8 cellular contexts compared by ENCODE assay signal in genomic region chr16:57478396-57479024, GRCh38. TPM values are rescaled to one million over a fixed set of nuclear protein-coding genes. Genes with fewer than 3 reads are reported as not detected.
DNase-seq lines count a peak whose midpoint lies in the region; FAIRE-seq and TF ChIP-seq lines count a peak whose summit lies in the region.
"Had no signal": no experiment of that assay in that cellular context is flagged by ENCODE, and none has a peak within 500 bp of the region (broad histone marks: within the 10 kb centered on the region; RNA-seq: fewer than 3 reads in every experiment).

No MANE protein-coding gene starts in this region.

- H3K36me3 ChIP-seq in osteoblast (ENCODE audit: insufficient read depth, low read length) = peaks cover 12% of the 10 kb centered on the region

- DNase-seq in Calu3 (no peak), dorsolateral prefrontal cortex (no peak), osteoblast (ENCODE audit: insufficient read length, low spot score, missing footprints) (no peak), urothelium cell line (ENCODE audit: low spot score) (no peak), NCI-H1417 treated with DMSO at 0.1 percent for 48 hours (lab: John Stamatoyannopoulos, UW) (no peak), substantia nigra (lab: John Stamatoyannopoulos, UW) (no peak)
- DNase-seq: KBM-7; stimulated activated naive CD4-positive, alpha-beta T cell had no signal

- peak overlapping the region; percentile 42 for H3K27ac Mint-ChIP-seq in Calu3 (ENCODE audit: unreplicated experiment)

- peaks cover 24% of the 10 kb centered on the region for H3K4me1 ChIP-seq in osteoblast (ENCODE audit: insufficient read depth, low read length)

- H3K4me3 Mint-ChIP-seq in Calu3 (ENCODE audit: low read depth, unreplicated experiment) = no peak overlapping the region

- intact Hi-C loops in Calu3 (cut with micrococcal nuclease; ENCODE audit: unreplicated experiment) = no loop called here
- intact Hi-C loops in dorsolateral prefrontal cortex (cut with DNase I) = loop anchor here in 1 of 2 donors (5.0 kb wide), 1 partner anchor 39 kb away; no protein-coding TSS in a partner anchor

- BruUV-seq in Calu3 (replicated peaks; lab: Mats Ljungman, UMichigan) = no TSS peak

- no peak for FAIRE-seq in urothelium cell line (lab: Jason Lieb, UNC)

- H4K20me1 ChIP-seq in osteoblast (ENCODE audit: insufficient read depth, low read length) = peaks cover 29% of the 10 kb centered on the region

- H3K27ac ChIP-seq in dorsolateral prefrontal cortex (peak overlapping the region in 27 of 59 donors; percentile 0 to 78 (median 66)), osteoblast (ENCODE audit: low read depth, low read length) (no peak overlapping the region), substantia nigra (ENCODE audit: low read depth, low read length, poor library complexity, severe bottlenecking) (no peak overlapping the region)

- H3K4me1 Mint-ChIP-seq in Calu3 (ENCODE audit: low read depth, unreplicated experiment) = peaks cover 24% of the 10 kb centered on the region

- no peaks in the 10 kb centered on the region for H3K9me3 Mint-ChIP-seq in Calu3 (ENCODE audit: low read depth, unreplicated experiment)

- peaks cover 5% of the 10 kb centered on the region for H3K36me3 Mint-ChIP-seq in Calu3 (ENCODE audit: insufficient read depth, unreplicated experiment)

- peak overlapping the region in 49 of 59 donors; percentile 34 to 73 (median 56) for H3K4me3 ChIP-seq in dorsolateral prefrontal cortex
- H3K4me3 ChIP-seq in osteoblast (ENCODE audit: insufficient read depth, low read length) = peak overlapping the region; percentile 75

- TF ChIP-seq CTCF in Calu3 (IDR thresholded peaks at IDR 0.05; ENCODE audit: unreplicated experiment) (no peak), dorsolateral prefrontal cortex (IDR thresholded peaks at IDR 0.05 in 54 of 56, conservative IDR thresholded peaks at IDR 0.05 in 2 of 56; ENCODE audit: low read depth in 1 of 56, partially characterized antibody in 56 of 56) (no peak), osteoblast (IDR thresholded peaks at IDR 0.05; ENCODE audit: extremely low read depth, low read depth, low read length) (no peak)

- H2AFZ ChIP-seq in osteoblast (ENCODE audit: low read length) = peak overlapping the region; percentile 50

- peak overlapping the region; percentile 94 for H3K4me2 ChIP-seq in osteoblast (ENCODE audit: insufficient read depth, low read length)

- no peaks in the 10 kb centered on the region for H3K27me3 ChIP-seq in dorsolateral prefrontal cortex
- no peaks in the 10 kb centered on the region for H3K27me3 ChIP-seq in osteoblast (ENCODE audit: insufficient read depth, low read length)

- peaks cover 31% of the 10 kb centered on the region for H3K79me2 ChIP-seq in osteoblast (ENCODE audit: insufficient read depth, low read length)

- H3K27me3 Mint-ChIP-seq in Calu3 (ENCODE audit: unreplicated experiment) = no peaks in the 10 kb centered on the region

- CTCF ChIA-PET in Calu3 (lab: Charles Lee) = interaction anchor here (0.6 kb wide), 1 partner anchor 410 kb away, joined by 4 read pairs; no protein-coding TSS in a partner anchor

- H3K9me3 ChIP-seq in osteoblast (ENCODE audit: low read depth, low read length) = no peaks in the 10 kb centered on the region

RNA-seq across cellular contexts. Expression of gene DOK4, which starts 7.8 kb away (rescaled TPM):
- total RNA-seq in Calu3 (2022) = 23.0 and 34.7 TPM in 2 replicates
- 10 to 100 TPM in 115 of 120 experiments, 1 to 10 TPM in 5; 7.1 to 30.2 (median 17.6) TPM for total RNA-seq in dorsolateral prefrontal cortex
- 27.1 and 29.0 TPM in 2 replicates for total RNA-seq in osteoblast

RNA-seq across cellular contexts. Expression of gene POLR2C, which starts 16.0 kb away (rescaled TPM):
- total RNA-seq in Calu3 (2022) (69.4 and 80.0 TPM in 2 replicates), dorsolateral prefrontal cortex (10 to 100 TPM; 47.5 to 83.3 (median 64.4) TPM), osteoblast (95.2 and 97.8 TPM in 2 replicates)

RNA-seq across cellular contexts. Expression of gene COQ9, which starts 31.2 kb away (rescaled TPM):
- total RNA-seq in Calu3 (2022) = 75.9 and 77.7 TPM in 2 replicates
- 100 to 1,000 TPM in 1 of 120 experiments, 10 to 100 TPM in 119; 49.2 to 112 (median 71.8) TPM for total RNA-seq in dorsolateral prefrontal cortex
- total RNA-seq in osteoblast = 38.6 and 39.8 TPM in 2 replicates

RNA-seq across cellular contexts. Expression of gene CIAPIN1, which starts 31.3 kb away (rescaled TPM):
- total RNA-seq in Calu3 (2022) (76.6 and 77.2 TPM in 2 replicates), dorsolateral prefrontal cortex (10 to 100 TPM; 30.2 to 91.1 (median 63.7) TPM), osteoblast (39.8 and 45.1 TPM in 2 replicates)

RNA-seq across cellular contexts. Expression of gene CCDC102A, which starts 57.9 kb away (rescaled TPM):
- total RNA-seq in Calu3 (2022) (6.8 and 7.9 TPM in 2 replicates), dorsolateral prefrontal cortex (1 to 10 TPM in 105 of 120 experiments, under 1 TPM in 15; 0.24 to 5.5 (median 1.8) TPM), osteoblast (9.8 and 10.6 TPM in 2 replicates)
